Comparison of ENCODE assay signal across 15 cellular contexts in genomic region chr6:157964139-157964538, GRCh38.
DNase-seq lines count a peak whose midpoint lies in the region; ATAC-seq and TF ChIP-seq lines count a peak whose summit lies in the region.
"Had no signal": no experiment of that assay in that cellular context is flagged by ENCODE, and none has a peak within 500 bp of the region (broad histone marks: within the 10 kb centered on the region; RNA-seq: fewer than 3 reads in every experiment).

No MANE protein-coding gene starts in this region.

- H2AFZ ChIP-seq in DND-41 (ENCODE audit: low read depth, low read length) = peak overlapping the region; percentile 36; the same call in 1 of the 2 replicates

- peak overlapping the region; percentile 8 for H3K27ac Mint-ChIP-seq in T-helper 1 cell treated with Interleukin-12 subunit alpha and Interleukin-12 subunit beta and Interleukin-4 antibody, amounts not matched to agents 30 μg/mL and 1 μg/mL, for 36 hours
- H3K27ac Mint-ChIP-seq: nephron had no signal

- peaks cover 24% of the 10 kb centered on the region for H3K9me3 Mint-ChIP-seq in T-helper 1 cell treated with Interleukin-12 subunit alpha and Interleukin-12 subunit beta and Interleukin-4 antibody, amounts not matched to agents 30 μg/mL and 1 μg/mL, for 36 hours

- no peak for TF ChIP-seq CTCF in DND-41 (IDR thresholded peaks at IDR 0.05; ENCODE audit: borderline replicate concordance, extremely low read depth, low read length, poor library complexity, severe bottlenecking)
- no peak for TF ChIP-seq CTCF in epithelial cell of esophagus (IDR thresholded peaks at IDR 0.05; ENCODE audit: insufficient read depth, low read depth, low read length, missing control alignments)

- no peak for DNase-seq in T-helper 1 cell
- DNase-seq in DND-41 = no peak
- DNase-seq in RPMI8226 = peak; percentile 30
- DNase-seq in epithelial cell of esophagus (ENCODE audit: low read depth) = peak; percentile 65
- DNase-seq in NCI-H69 (lab: John Stamatoyannopoulos, UW) = no peak
- no peak for DNase-seq in ecto neural progenitor cell (ENCODE audit: low spot score)
- DNase-seq: cortex of kidney; mammary epithelial cell; stimulated activated CD4-positive, alpha-beta T cell treated with anti-CD3 and anti-CD28 coated beads, Interleukin-12 subunit alpha, Interleukin-12 subunit beta, amount 100 ng/mL, for 4 hours; stomach; uterus had no signal

- peaks cover 15% of the 10 kb centered on the region for H3K36me3 Mint-ChIP-seq in T-helper 1 cell treated with Interleukin-12 subunit alpha and Interleukin-12 subunit beta and Interleukin-4 antibody, amounts not matched to agents 30 μg/mL and 1 μg/mL, for 36 hours (ENCODE audit: low read depth)
- H3K36me3 Mint-ChIP-seq: CD4-positive, CD25-positive, alpha-beta regulatory T cell had no signal

- no peaks in the 10 kb centered on the region for H3K27me3 ChIP-seq in DND-41 (ENCODE audit: insufficient read depth, low read length, poor library complexity)
- H3K27me3 ChIP-seq: stomach, uterus had no signal

- H3K4me2 ChIP-seq in DND-41 (ENCODE audit: insufficient read depth, low read length) = peak overlapping the region; percentile 62

- H3K36me3 ChIP-seq in DND-41 (ENCODE audit: insufficient read depth, low read length) = no peaks in the 10 kb centered on the region
- H3K36me3 ChIP-seq: stomach, uterus had no signal

- peaks cover 5% of the 10 kb centered on the region for H3K79me2 ChIP-seq in DND-41 (ENCODE audit: insufficient read depth, low read length)

- H3K4me1 Mint-ChIP-seq in T-helper 1 cell treated with Interleukin-12 subunit alpha and Interleukin-12 subunit beta and Interleukin-4 antibody, amounts not matched to agents 30 μg/mL and 1 μg/mL, for 36 hours (ENCODE audit: low read depth) = peaks cover 28% of the 10 kb centered on the region

- H3K4me3 ChIP-seq in DND-41 (ENCODE audit: low read depth in 1 of 2, low read length in 2 of 2) (peak overlapping the region in 1 of 2 experiments; percentile 51; a peak in 2 of 4 replicates), epithelial cell of esophagus (ENCODE audit: low read length) (no peak overlapping the region)
- H3K4me3 ChIP-seq: stomach, uterus had no signal

- H3K4me3 Mint-ChIP-seq in T-helper 1 cell treated with Interleukin-12 subunit alpha and Interleukin-12 subunit beta and Interleukin-4 antibody, amounts not matched to agents 30 μg/mL and 1 μg/mL, for 36 hours = no peak overlapping the region
- H3K4me3 Mint-ChIP-seq: CD4-positive, CD25-positive, alpha-beta regulatory T cell; nephron had no signal

- peaks cover 10% of the 10 kb centered on the region for H3K9me3 ChIP-seq in DND-41 (ENCODE audit: insufficient read depth, low read length, severe bottlenecking)

- H3K27ac ChIP-seq in DND-41 (ENCODE audit: low read length) = peak overlapping the region; percentile 80
- H3K27ac ChIP-seq: stomach, uterus had no signal

- no peaks in the 10 kb centered on the region for H4K20me1 ChIP-seq in DND-41 (ENCODE audit: insufficient read depth, low read length)

- ATAC-seq in DND-41 (ENCODE audit: insufficient read depth, low read depth) (no peak; the same call in 2 of the 3 replicates), GM18909 (IDR thresholded peaks at IDR 0.05; ENCODE audit: poor library complexity, unreplicated experiment) (no peak)

- H3K9ac ChIP-seq in DND-41 (ENCODE audit: low read depth, low read length) = peak overlapping the region; percentile 61

- peaks cover 37% of the 10 kb centered on the region for H3K4me1 ChIP-seq in DND-41 (ENCODE audit: insufficient read depth, low read length)
- H3K4me1 ChIP-seq: uterus had no signal

- peaks cover 2% of the 10 kb centered on the region for H3K27me3 Mint-ChIP-seq in T-helper 1 cell treated with Interleukin-12 subunit alpha and Interleukin-12 subunit beta and Interleukin-4 antibody, amounts not matched to agents 30 μg/mL and 1 μg/mL, for 36 hours (ENCODE audit: low read depth)

Comparison
In these comparisons a context has a peak if more than half of its experiments do, and no peak if none do; other contexts are left out.
1. DNase-seq: peak in RPMI8226 (single experiment) and epithelial cell of esophagus (single experiment); none in T-helper 1 cell (0 of 5), DND-41 (single experiment), NCI-H69 (single experiment) and ecto neural progenitor cell (single experiment).